In genomic region chr2:16481342-16481741, GRCh38 we compare ENCODE assay signal across 30 cellular contexts.
"Had no signal": no experiment of that assay in that cellular context is flagged by ENCODE, and none has a peak within 500 bp of the region (broad histone marks: within the 10 kb centered on the region; RNA-seq: fewer than 3 reads in every experiment).

No MANE protein-coding gene starts in this region.

- DNase-seq: activated CD4-positive, alpha-beta T cell treated with anti-CD3 and anti-CD28 coated beads for 1 hour; activated CD4-positive, alpha-beta T cell treated with anti-CD3 and anti-CD28 coated beads for 48 hours; activated CD4-positive, CD25-positive, alpha-beta regulatory T cell; activated CD8-positive, alpha-beta T cell treated with anti-CD3 and anti-CD28 coated beads for 36 hours; activated effector memory CD4-positive, alpha-beta T cell treated with anti-CD3 and anti-CD28 coated beads, Interleukin-2, amount 50 U/mL, for 16 hours; activated naive CD4-positive, alpha-beta T cell; activated naive CD4-positive, alpha-beta T cell treated with anti-CD3 and anti-CD28 coated beads, Interleukin-2, amount 50 U/mL, for 16 hours; activated naive CD8-positive, alpha-beta T cell treated with anti-CD3 and anti-CD28 coated beads for 36 hours; activated T-cell treated with anti-CD3 and anti-CD28 coated beads, Interleukin-2, amount 50 U/mL, for 1 hour; activated T-cell treated with anti-CD3 and anti-CD28 coated beads, Interleukin-2, amount 50 U/mL, for 72 hours; amniotic stem cell; aorta; brain microvascular endothelial cell; IMR-90; NCI-H1105; NCI-H1417 treated with DMSO at 0.1 percent for 48 hours; NCI-H187 treated with DMSO at 0.1 percent for 48 hours; NCI-H2081; NCI-H2171 treated with DMSO at 0.1 percent for 48 hours; NCI-H2227 treated with DMSO at 0.1 percent for 48 hours; NCI-H446 treated with DMSO at 0.1 percent for 48 hours; NCI-H524; NCI-H69; PC-9; SHP77; SJCRH30; WERI-Rb-1 had no signal

- H3K27ac ChIP-seq: brain microvascular endothelial cell, PC-9, SJCRH30, SK-N-MC, WERI-Rb-1 had no signal

- H3K27me3 ChIP-seq: brain microvascular endothelial cell, SJCRH30 had no signal

- H3K9me3 ChIP-seq: SJCRH30 had no signal

- ATAC-seq: activated CD8-positive, alpha-beta T cell treated with anti-CD3 and anti-CD28 coated beads for 36 hours; activated T-cell treated with anti-CD3 and anti-CD28 coated beads, Interleukin-2, amount 50 U/mL, for 72 hours; activated T-helper 17 cell treated with anti-CD3 and anti-CD28 coated beads, Interleukin-2, amount 50 U/mL, for 72 hours; K562 had no signal

- H3K36me3 ChIP-seq: brain microvascular endothelial cell, SJCRH30, WERI-Rb-1 had no signal

- H3K4me3 ChIP-seq: K562, PC-9, SJCRH30, SK-N-MC had no signal
